In the genomic region with DNA sequence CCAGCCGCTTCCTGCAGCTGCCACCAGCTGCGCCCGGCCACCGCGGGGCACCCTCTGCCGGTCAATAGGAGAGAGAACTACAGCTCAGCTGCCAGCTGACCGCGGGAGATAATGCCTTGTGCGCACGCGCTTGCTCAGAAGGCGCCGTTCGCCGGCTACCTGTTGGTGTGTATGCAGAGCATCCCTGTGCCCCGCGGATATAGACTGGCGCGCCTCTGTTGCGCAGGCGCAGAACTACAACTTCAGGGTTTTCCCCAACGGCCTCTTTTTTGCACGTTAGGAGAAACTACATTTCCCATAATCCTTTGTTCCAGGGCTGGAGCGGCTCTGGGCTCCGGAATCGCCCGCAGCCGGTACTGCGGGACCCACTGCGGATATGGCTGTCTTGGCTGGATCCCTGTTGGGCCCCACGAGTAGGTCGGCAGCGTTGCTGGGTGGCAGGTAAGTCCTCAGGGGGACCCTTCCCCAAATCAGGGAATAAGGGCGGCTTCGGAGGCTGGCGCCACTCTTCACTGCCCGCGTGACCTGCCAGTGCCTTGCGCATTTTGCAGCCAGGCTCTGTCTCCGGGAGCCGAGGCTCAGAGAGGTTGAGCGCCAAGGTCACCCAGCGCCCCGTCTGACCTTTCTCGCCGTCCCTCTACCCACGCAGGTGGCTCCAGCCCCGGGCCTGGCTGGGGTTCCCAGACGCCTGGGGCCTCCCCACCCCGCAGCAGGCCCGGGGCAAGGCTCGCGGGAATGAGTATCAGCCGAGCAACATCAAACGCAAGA, we compare ENCODE assay signal across 8 cellular contexts. TPM values are rescaled to one million over a fixed set of nuclear protein-coding genes. Genes with fewer than 3 reads are reported as not detected.
DNase-seq lines count a peak whose midpoint lies in the region; TF ChIP-seq lines count a peak whose summit lies in the region.

A gene (plus strand): TSS at position 356 of the 768 bp plus-strand sequence. CDS start 21 bp downstream, at position 377.

- TF ChIP-seq CTCF in GM06990 (IDR thresholded peaks at IDR 0.05; ENCODE audit: insufficient read depth, low read length, poor library complexity, severe bottlenecking) (peak; percentile 87), HFFc6 (IDR thresholded peaks at IDR 0.05) (peak; percentile 85), NB4 (IDR thresholded peaks at IDR 0.05; ENCODE audit: low read depth, low read length) (peak; percentile 66), SK-N-SH (IDR thresholded peaks at IDR 0.05) (peak; percentile 77), testis (IDR thresholded peaks at IDR 0.05) (peak; percentile 56 to 91 (median 78))

- peaks cover 12% of the 10 kb centered on the region for H3K36me3 Mint-ChIP-seq in HFFc6 (ENCODE audit: low read depth)
- no peaks in the 10 kb centered on the region for H3K36me3 Mint-ChIP-seq in activated naive CD4-positive, alpha-beta T cell treated with anti-CD3 and anti-CD28 coated beads, Interleukin-2, amount 50 U/mL, for 24 hours

- peak within 1 kb of the TSS; percentile 87 for H2AFZ ChIP-seq in SK-N-SH (ENCODE audit: low read depth)

- WGBS in SK-N-SH (ENCODE audit: low lambda C conversion rate): 0% methylated on average over 1 of the region's 55 CpGs
- WGBS in testis, 2 donors: 0% methylated on average over 13 to 54 of the region's 55 CpGs

- H3K27ac ChIP-seq in SK-N-SH (ENCODE audit: low read depth in 2 of 2, low read length in 1 of 2) (peak within 1 kb of the TSS; percentile 72 to 96), testis (peak within 1 kb of the TSS; percentile 81 to 84)

- H3K4me3 Mint-ChIP-seq in HFFc6: peak within 1 kb of the TSS; percentile 92
- H3K4me3 Mint-ChIP-seq in activated naive CD4-positive, alpha-beta T cell treated with anti-CD3 and anti-CD28 coated beads, Interleukin-2, amount 50 U/mL, for 24 hours: peak within 1 kb of the TSS; percentile 91

- H3K4me1 Mint-ChIP-seq in HFFc6 (ENCODE audit: low read depth): peaks cover 48% of the 10 kb centered on the region
- peaks cover 55% of the 10 kb centered on the region for H3K4me1 Mint-ChIP-seq in activated naive CD4-positive, alpha-beta T cell treated with anti-CD3 and anti-CD28 coated beads, Interleukin-2, amount 50 U/mL, for 24 hours

- peaks cover 34% of the 10 kb centered on the region for H3K79me2 ChIP-seq in SK-N-SH (ENCODE audit: insufficient read depth)

- H3F3A ChIP-seq in SK-N-SH (replicated peaks; ENCODE audit: insufficient read depth): peaks cover 18% of the 10 kb centered on the region

- H3K27me3 Mint-ChIP-seq in HFFc6 (ENCODE audit: insufficient read depth): no peaks in the 10 kb centered on the region; the same call in none of the 2 replicates
- no peaks in the 10 kb centered on the region for H3K27me3 Mint-ChIP-seq in activated naive CD4-positive, alpha-beta T cell treated with anti-CD3 and anti-CD28 coated beads, Interleukin-2, amount 50 U/mL, for 24 hours

- peak in 1 of 2 experiments; percentile 54; a peak in 1 of 4 replicates for TF ChIP-seq EP300 in SK-N-SH (IDR thresholded peaks at IDR 0.05; ENCODE audit: borderline replicate concordance in 1 of 2, low read depth in 1 of 2, low read length in 1 of 2)

- peak; percentile 46; the same call in 1 of the 2 replicates for TF ChIP-seq RAD21 in SK-N-SH (IDR thresholded peaks at IDR 0.05; ENCODE audit: low read length)

- H3K9me3 ChIP-seq in SK-N-SH (no peaks in the 10 kb centered on the region), testis (no peaks in the 10 kb centered on the region)

- no peaks in the 10 kb centered on the region for H3K9me2 ChIP-seq in SK-N-SH

- H3K27ac Mint-ChIP-seq in HFFc6: peak within 1 kb of the TSS; percentile 77
- H3K27ac Mint-ChIP-seq in activated naive CD4-positive, alpha-beta T cell treated with anti-CD3 and anti-CD28 coated beads, Interleukin-2, amount 50 U/mL, for 24 hours: peak within 1 kb of the TSS; percentile 88

- CTCF ChIA-PET in SK-N-SH (lab: Yijun Ruan, JAX): interaction anchor here (0.6 to 2.1 kb wide), 14 partner anchors 9 to 253 kb away, joined by 3 to 20 read pairs (median 3); no protein-coding TSS in a partner anchor

- DNase-seq in GM06990 (ENCODE audit: extremely low read depth, insufficient read length) (peak; percentile 99), HFFc6 (peak; percentile 99), NB4 (ENCODE audit: low read depth) (peak; percentile 99), SK-N-SH (peak; percentile 90), globus pallidus (ENCODE audit: low spot score) (peak; percentile 98), occipital lobe (lab: John Stamatoyannopoulos, UW) (peak; percentile 95), testis (peak; percentile 97)

- no peaks in the 10 kb centered on the region for H3K9me3 Mint-ChIP-seq in HFFc6
- H3K9me3 Mint-ChIP-seq in activated naive CD4-positive, alpha-beta T cell treated with anti-CD3 and anti-CD28 coated beads, Interleukin-2, amount 50 U/mL, for 24 hours: no peaks in the 10 kb centered on the region

- H3K27me3 ChIP-seq in GM06990 (replicated peaks; ENCODE audit: control insufficient read depth, insufficient read depth, low read length): no peaks in the 10 kb centered on the region
- no peaks in the 10 kb centered on the region for H3K27me3 ChIP-seq in SK-N-SH (ENCODE audit: insufficient read depth)
- H3K27me3 ChIP-seq in testis: no peaks in the 10 kb centered on the region

- peak within 1 kb of the TSS; percentile 82 for H3K4me3 ChIP-seq in GM06990 (replicated peaks; ENCODE audit: low read depth, low read length)
- H3K4me3 ChIP-seq in NB4 (ENCODE audit: low read depth, low read length): peak within 1 kb of the TSS; percentile 82
- peak within 1 kb of the TSS; percentile 73 to 86 for H3K4me3 ChIP-seq in SK-N-SH (ENCODE audit: low read depth in 2 of 2, low read length in 1 of 2)
- H3K4me3 ChIP-seq in testis: peak within 1 kb of the TSS; percentile 67 to 77

- POLR2A ChIA-PET in SK-N-SH (lab: Yijun Ruan, JAX): interaction anchor here (0.6 to 1.6 kb wide), 5 partner anchors 13 to 91 kb away, joined by 3 to 7 read pairs (median 4); a partner anchor contains a TSS

- peak within 1 kb of the TSS; percentile 92 for H3K4me2 ChIP-seq in SK-N-SH

- H3K36me3 ChIP-seq in GM06990 (ENCODE audit: control insufficient read depth, insufficient read depth, low read length) (peaks cover 2% of the 10 kb centered on the region; the same call in 1 of the 2 replicates), SK-N-SH (replicated peaks in 1 of 2; ENCODE audit: control insufficient read depth in 1 of 2, insufficient read depth in 2 of 2, low read length in 1 of 2) (no peaks in the 10 kb centered on the region), testis (ENCODE audit: low read depth, missing control alignments) (no peaks in the 10 kb centered on the region)

- H3K4me1 ChIP-seq in SK-N-SH (ENCODE audit: control insufficient read depth in 1 of 2, insufficient read depth in 2 of 2, low read depth in 1 of 2, low read length in 1 of 2) (peaks cover 12 to 37% of the 10 kb centered on the region in 2 experiments), testis (peaks cover 44% of the 10 kb centered on the region)

- TF ChIP-seq POLR2A in NB4 (IDR thresholded peaks at IDR 0.05; ENCODE audit: extremely low read depth, insufficient read length) (peak; percentile 53), testis (IDR thresholded peaks at IDR 0.05) (no peak)

- peak within 1 kb of the TSS; percentile 76 for H3K9ac ChIP-seq in SK-N-SH

- intact Hi-C loops in testis (cut with DNase I; ENCODE audit: low total_unique reads): no loop called here

- no peaks in the 10 kb centered on the region for H4K20me1 ChIP-seq in SK-N-SH (ENCODE audit: insufficient read depth)

TF ChIP-seq in SK-N-SH, 30 proteins besides CTCF, POLR2A, EP300 and RAD21 (continues in another document):
- 0 out of 2 replicates have a peak, but pooled peaks have one; percentile 9 for TF ChIP-seq RXRA (IDR thresholded peaks at IDR 0.05; ENCODE audit: borderline replicate concordance, low read depth)
- TF ChIP-seq, protein P1, sequence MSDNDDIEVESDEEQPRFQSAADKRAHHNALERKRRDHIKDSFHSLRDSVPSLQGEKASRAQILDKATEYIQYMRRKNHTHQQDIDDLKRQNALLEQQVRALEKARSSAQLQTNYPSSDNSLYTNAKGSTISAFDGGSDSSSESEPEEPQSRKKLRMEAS (IDR thresholded peaks at IDR 0.05; ENCODE audit: low read depth): no peak; the same call in 1 of the 2 replicates
- TF ChIP-seq, protein P2, sequence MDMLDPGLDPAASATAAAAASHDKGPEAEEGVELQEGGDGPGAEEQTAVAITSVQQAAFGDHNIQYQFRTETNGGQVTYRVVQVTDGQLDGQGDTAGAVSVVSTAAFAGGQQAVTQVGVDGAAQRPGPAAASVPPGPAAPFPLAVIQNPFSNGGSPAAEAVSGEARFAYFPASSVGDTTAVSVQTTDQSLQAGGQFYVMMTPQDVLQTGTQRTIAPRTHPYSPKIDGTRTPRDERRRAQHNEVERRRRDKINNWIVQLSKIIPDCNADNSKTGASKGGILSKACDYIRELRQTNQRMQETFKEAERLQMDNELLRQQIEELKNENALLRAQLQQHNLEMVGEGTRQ (IDR thresholded peaks at IDR 0.05; ENCODE audit: borderline replicate concordance, low read depth, low read length): no peak
- TF ChIP-seq, protein P3, sequence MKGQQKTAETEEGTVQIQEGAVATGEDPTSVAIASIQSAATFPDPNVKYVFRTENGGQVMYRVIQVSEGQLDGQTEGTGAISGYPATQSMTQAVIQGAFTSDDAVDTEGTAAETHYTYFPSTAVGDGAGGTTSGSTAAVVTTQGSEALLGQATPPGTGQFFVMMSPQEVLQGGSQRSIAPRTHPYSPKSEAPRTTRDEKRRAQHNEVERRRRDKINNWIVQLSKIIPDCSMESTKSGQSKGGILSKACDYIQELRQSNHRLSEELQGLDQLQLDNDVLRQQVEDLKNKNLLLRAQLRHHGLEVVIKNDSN (IDR thresholded peaks at IDR 0.05; ENCODE audit: borderline replicate concordance, low read depth): peak; percentile 82
- TF ChIP-seq, protein P4, sequence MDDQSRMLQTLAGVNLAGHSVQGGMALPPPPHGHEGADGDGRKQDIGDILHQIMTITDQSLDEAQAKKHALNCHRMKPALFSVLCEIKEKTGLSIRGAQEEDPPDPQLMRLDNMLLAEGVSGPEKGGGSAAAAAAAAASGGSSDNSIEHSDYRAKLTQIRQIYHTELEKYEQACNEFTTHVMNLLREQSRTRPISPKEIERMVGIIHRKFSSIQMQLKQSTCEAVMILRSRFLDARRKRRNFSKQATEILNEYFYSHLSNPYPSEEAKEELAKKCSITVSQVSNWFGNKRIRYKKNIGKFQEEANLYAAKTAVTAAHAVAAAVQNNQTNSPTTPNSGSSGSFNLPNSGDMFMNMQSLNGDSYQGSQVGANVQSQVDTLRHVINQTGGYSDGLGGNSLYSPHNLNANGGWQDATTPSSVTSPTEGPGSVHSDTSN (IDR thresholded peaks at IDR 0.05): peak; percentile 83; the same call in 1 of the 2 replicates

RNA-seq across cellular contexts. Expression of the gene that starts here (rescaled TPM):
- total RNA-seq in HFFc6 (2021; fragmentation: NEBNext Ultra II Directional; extraction: Animal tissue kit (Norgen Biotek cat#: 25700)): 10 to 100 TPM; 43.1 to 56.7 (median 50.4) TPM
- polyA plus RNA-seq in SK-N-SH (2012; rRNA removed): 61.4 and 72.9 TPM in 2 replicates
- 70.2 and 72.1 TPM in 2 replicates for polyA plus RNA-seq in SK-N-SH (2012; cell fraction: cytosol; rRNA removed)
- polyA plus RNA-seq in SK-N-SH (2012; cell fraction: nucleus; rRNA removed): 40.9 and 93.7 TPM in 2 replicates
- 9.0 TPM for total RNA-seq in occipital lobe
- 100 to 1,000 TPM; 180 to 206 TPM for total RNA-seq in testis
- 126 TPM for polyA plus RNA-seq in testis (ENCODE audit: insufficient read depth, low read depth, low replicate concordance)

Comparison
In these comparisons a context has a peak if more than half of its experiments do, and no peak if none do; other contexts are left out.
1. Peak in every context shown above with its lines: DNase-seq, H3K4me3 ChIP-seq and H3K27ac ChIP-seq.